ENCODE assay signal across 8 cellular contexts in genomic region chr12:57864811-57865751, GRCh38. TPM values are rescaled to one million over a fixed set of nuclear protein-coding genes. Genes with fewer than 3 reads are reported as not detected.
DNase-seq lines count a peak whose midpoint lies in the region; ATAC-seq and TF ChIP-seq lines count a peak whose summit lies in the region.

No MANE protein-coding gene starts in this region.

- H3K4me3 ChIP-seq in OCI-LY3 (ENCODE audit: low read length): peak overlapping the region; percentile 74
- peak overlapping the region; percentile 53 for H3K4me3 ChIP-seq in fibroblast of the aortic adventitia (ENCODE audit: low read depth, low read length)
- peak overlapping the region; percentile 65 for H3K4me3 ChIP-seq in thymus (ENCODE audit: low read length)

- peaks cover 53% of the 10 kb centered on the region for H3K4me1 Mint-ChIP-seq in nephron progenitor cell

- H3K4me1 ChIP-seq in OCI-LY3 (ENCODE audit: low read length) (peaks cover 6% of the 10 kb centered on the region; the same call in 1 of the 2 replicates), thymus (ENCODE audit: control insufficient read depth, insufficient read depth, low read length) (peaks cover 8% of the 10 kb centered on the region)

- no peak overlapping the region for H3K27ac Mint-ChIP-seq in nephron progenitor cell

- H3K36me3 Mint-ChIP-seq in nephron progenitor cell (ENCODE audit: low read depth): no peaks in the 10 kb centered on the region

- no peak overlapping the region for H3K27ac ChIP-seq in OCI-LY3 (ENCODE audit: low read length)
- H3K27ac ChIP-seq in thymus (ENCODE audit: low read depth): peak overlapping the region; percentile 79

- H2AFZ ChIP-seq in OCI-LY3 (ENCODE audit: low read depth, low read length): peak overlapping the region; percentile 47

- H4K20me1 ChIP-seq in OCI-LY3 (ENCODE audit: insufficient read depth, low read length): no peaks in the 10 kb centered on the region

- WGBS in thymus: 5% methylated on average over 66 of the region's 66 CpGs

- H3K4me3 Mint-ChIP-seq in nephron progenitor cell: peak overlapping the region; percentile 75

- H3K9me3 ChIP-seq in OCI-LY3 (ENCODE audit: insufficient read depth, low read length) (no peaks in the 10 kb centered on the region), thymus (ENCODE audit: control insufficient read depth) (no peaks in the 10 kb centered on the region)

- H3K9me3 Mint-ChIP-seq in nephron progenitor cell: no peaks in the 10 kb centered on the region

- peak overlapping the region; percentile 75 for H3K4me2 ChIP-seq in OCI-LY3 (ENCODE audit: low read length)

- TF ChIP-seq CTCF in OCI-LY3 (IDR thresholded peaks at IDR 0.05; ENCODE audit: low read depth, low read length) (no peak), fibroblast of the aortic adventitia (IDR thresholded peaks at IDR 0.05; ENCODE audit: insufficient read depth, low read length) (no peak), nephron progenitor cell (IDR thresholded peaks at IDR 0.05) (no peak)

- H3K36me3 ChIP-seq in OCI-LY3 (replicated peaks; ENCODE audit: low read depth, low read length) (no peaks in the 10 kb centered on the region), thymus (ENCODE audit: control insufficient read depth, insufficient read depth) (no peaks in the 10 kb centered on the region)

- ATAC-seq in GM18505 (IDR thresholded peaks at IDR 0.05; ENCODE audit: unreplicated experiment): peak; percentile 71
- peak; percentile 82 for ATAC-seq in HG02798 (IDR thresholded peaks at IDR 0.05; ENCODE audit: poor library complexity, unreplicated experiment)

- peak overlapping the region; percentile 58 for H3K9ac ChIP-seq in OCI-LY3 (ENCODE audit: low read length)

- peaks cover 17% of the 10 kb centered on the region for H3K27me3 Mint-ChIP-seq in nephron progenitor cell (ENCODE audit: low read depth, poor library complexity)

- no peak for TF ChIP-seq POLR2A in GM18505 (IDR thresholded peaks at IDR 0.05; ENCODE audit: borderline replicate concordance, extremely low read depth, insufficient read depth, insufficient read length)

- no peaks in the 10 kb centered on the region for H3K79me2 ChIP-seq in OCI-LY3 (ENCODE audit: low read length)

- H3K27me3 ChIP-seq in OCI-LY3 (ENCODE audit: low read depth, low read length) (no peaks in the 10 kb centered on the region), thymus (ENCODE audit: control insufficient read depth, insufficient read depth) (no peaks in the 10 kb centered on the region)

- peak; percentile 45 for DNase-seq in activated T-helper 9 cell treated with anti-CD3 and anti-CD28 coated beads, Interleukin-2, amount 50 U/mL, for 16 hours (ENCODE audit: low read depth)
- DNase-seq in fibroblast of the aortic adventitia (ENCODE audit: low read depth): peak; percentile 87
- DNase-seq in nephron progenitor cell: peak; percentile 79
- DNase-seq in NCI-H82 (lab: John Stamatoyannopoulos, UW): no peak

RNA-seq across cellular contexts. Expression of gene CTDSP2, which starts 18.6 kb away (rescaled TPM):
- 90.7 and 128 TPM in 2 replicates for total RNA-seq in fibroblast of the aortic adventitia (ENCODE audit: low replicate concordance)
- polyA plus RNA-seq in thymus: 50.4 TPM

RNA-seq across cellular contexts. Expression of gene AVIL, which starts 46.5 kb away (rescaled TPM):
- total RNA-seq in fibroblast of the aortic adventitia (ENCODE audit: low replicate concordance): 2.5 and 3.5 TPM in 2 replicates
- polyA plus RNA-seq in thymus: 17.0 TPM
